27 cellular contexts compared by ENCODE assay signal in the genomic region with DNA sequence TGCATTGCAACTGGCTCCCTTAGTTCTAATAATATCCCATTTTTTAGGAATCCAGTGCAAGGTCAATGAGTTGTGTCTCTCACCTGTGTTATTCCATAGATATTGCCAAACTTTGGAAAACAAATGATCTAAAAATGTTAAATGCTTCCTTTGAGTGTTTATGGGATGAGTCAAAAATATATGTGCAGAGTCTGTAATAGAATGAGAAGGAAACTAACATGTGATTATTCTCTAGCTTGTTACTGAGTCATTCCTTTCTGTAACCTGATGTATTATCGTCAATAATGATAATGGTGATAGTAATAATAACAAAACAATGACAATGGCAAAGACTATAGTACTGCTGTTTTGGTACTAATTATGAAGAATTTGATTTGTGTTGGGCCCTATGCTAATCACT. TPM values are rescaled to one million over a fixed set of nuclear protein-coding genes. Genes with fewer than 3 reads are reported as not detected.
"Had no signal": no experiment of that assay in that cellular context is flagged by ENCODE, and none has a peak within 500 bp of the region (broad histone marks: within the 10 kb centered on the region; RNA-seq: fewer than 3 reads in every experiment).

No MANE protein-coding gene starts in this region.

- FAIRE-seq: keratinocyte had no signal

- H3K4me1 Mint-ChIP-seq: immature natural killer cell; memory B cell; natural killer cell; stimulated activated memory B cell treated with anti-CD40 and anti-IgM and Interleukin-4, amounts not matched to agents 10 μg/mL and 1 μg/mL and 100 μg/mL, for 72 hours had no signal

- DNase-seq: cortex of kidney; effector memory CD8-positive, alpha-beta T cell; foreskin fibroblast; heart right ventricle; hippocampal formation; immature natural killer cell; natural killer cell; psoas muscle; right cardiac atrium; spleen; stimulated activated CD4-positive, alpha-beta T cell treated with anti-CD3 and anti-CD28 coated beads, Interleukin-4, amount 100 ng/mL, for 4 hours; stimulated activated naive CD8-positive, alpha-beta T cell treated with anti-CD3 and anti-CD28 coated beads, Interleukin-15, Interleukin-2, amounts not matched to agents 100 U/mL and 50 U/mL, for 24 hours; transverse colon; upper lobe of right lung; uterus had no signal

- H3K4me3 ChIP-seq: gastroesophageal sphincter, heart right ventricle, lung, psoas muscle, skin epidermis, spleen, suprapubic skin, transverse colon, upper lobe of right lung, uterus had no signal

- H3K9ac ChIP-seq: parathyroid adenoma had no signal

- H3K27ac ChIP-seq: epithelial cell of prostate, gastroesophageal sphincter, neutrophil, parathyroid adenoma, psoas muscle, skin epidermis, spleen, suprapubic skin, transverse colon, upper lobe of right lung, uterus had no signal

- H3K4me3 Mint-ChIP-seq: effector memory CD8-positive, alpha-beta T cell; immature natural killer cell; memory B cell; natural killer cell; stimulated activated memory B cell treated with anti-CD40 and anti-IgM and Interleukin-4, amounts not matched to agents 10 μg/mL and 1 μg/mL and 100 μg/mL, for 72 hours had no signal

- H3K4me1 ChIP-seq: gastroesophageal sphincter, parathyroid adenoma, spleen, suprapubic skin, transverse colon had no signal

- H3K36me3 ChIP-seq: gastroesophageal sphincter, heart right ventricle, neutrophil, spleen, suprapubic skin, transverse colon, upper lobe of right lung, uterus had no signal

- H3K27ac Mint-ChIP-seq: effector memory CD8-positive, alpha-beta T cell; immature natural killer cell; memory B cell; natural killer cell; stimulated activated memory B cell treated with anti-CD40 and anti-IgM and Interleukin-4, amounts not matched to agents 10 μg/mL and 1 μg/mL and 100 μg/mL, for 72 hours had no signal

- H3K27me3 ChIP-seq: gastroesophageal sphincter, heart right ventricle, neutrophil, spleen, suprapubic skin, transverse colon, upper lobe of right lung, uterus had no signal

- ATAC-seq: effector memory CD8-positive, alpha-beta T cell; esophagus mucosa; gastroesophageal sphincter; heart right ventricle; left lobe of liver; natural killer cell; psoas muscle; right cardiac atrium; stimulated activated memory B cell treated with anti-CD40 and anti-IgM and Interleukin-4, amounts not matched to agents 10 μg/mL and 1 μg/mL and 100 μg/mL, for 72 hours; stimulated activated naive CD8-positive, alpha-beta T cell treated with anti-CD3 and anti-CD28 coated beads, Interleukin-15, Interleukin-2, amounts not matched to agents 100 U/mL and 50 U/mL, for 24 hours; upper lobe of right lung had no signal

- H3K9me3 ChIP-seq: gastroesophageal sphincter, heart right ventricle, neutrophil, psoas muscle, spleen, suprapubic skin, transverse colon, upper lobe of right lung, uterus had no signal

- H3K27me3 Mint-ChIP-seq: effector memory CD8-positive, alpha-beta T cell; memory B cell; stimulated activated memory B cell treated with anti-CD40 and anti-IgM and Interleukin-4, amounts not matched to agents 10 μg/mL and 1 μg/mL and 100 μg/mL, for 72 hours had no signal

RNA-seq across cellular contexts. Expression of a gene that starts 11.5 kb away (rescaled TPM):
- polyA plus RNA-seq: immature natural killer cell had no signal
